ENCODE assay signal across 8 cellular contexts in genomic region chr3:87145553-87145952, GRCh38.
A peak's percentile ranks its signal among the peaks of the same experiment; 100 is the strongest.
DNase-seq lines count a peak whose midpoint lies in the region; ATAC-seq, FAIRE-seq and TF ChIP-seq lines count a peak whose summit lies in the region.

No MANE protein-coding gene starts in this region.

- H3K27me3 Mint-ChIP-seq in chondrocyte (ENCODE audit: low read depth), result peaks cover 7% of the 10 kb centered on the region
- H3K27me3 Mint-ChIP-seq in stimulated activated memory B cell treated with anti-CD40 and anti-IgM and Interleukin-4, amounts not matched to agents 10 μg/mL and 1 μg/mL and 100 μg/mL, for 72 hours, result no peaks in the 10 kb centered on the region

- TF ChIP-seq CTCF in chondrocyte (IDR thresholded peaks at IDR 0.05), result peak; percentile 60

- DNase-seq in DMS153 (lab: John Stamatoyannopoulos, UW) (peak; percentile 30), HK-2 (ENCODE audit: unreplicated experiment) (peak; percentile 12), chondrocyte (ENCODE audit: low spot score) (no peak), superior temporal gyrus (ENCODE audit: extremely low spot score) (peak; percentile 22), RCC 7860 (ENCODE audit: low spot score) (no peak)

- H3K27ac Mint-ChIP-seq in chondrocyte (ENCODE audit: unreplicated experiment), result no peak overlapping the region
- H3K27ac Mint-ChIP-seq in stimulated activated memory B cell treated with anti-CD40 and anti-IgM and Interleukin-4, amounts not matched to agents 10 μg/mL and 1 μg/mL and 100 μg/mL, for 72 hours, result no peak overlapping the region

- no peaks in the 10 kb centered on the region for H3K4me1 Mint-ChIP-seq in chondrocyte (ENCODE audit: low read depth)
- no peaks in the 10 kb centered on the region for H3K4me1 Mint-ChIP-seq in stimulated activated memory B cell treated with anti-CD40 and anti-IgM and Interleukin-4, amounts not matched to agents 10 μg/mL and 1 μg/mL and 100 μg/mL, for 72 hours

- peak; percentile 64 for ATAC-seq in GM19025 (IDR thresholded peaks at IDR 0.05; ENCODE audit: low read depth, unreplicated experiment)
- no peak for ATAC-seq in GM18873 (IDR thresholded peaks at IDR 0.05; ENCODE audit: low FRiP score, unreplicated experiment)
- ATAC-seq in stimulated activated memory B cell treated with anti-CD40 and anti-IgM and Interleukin-4, amounts not matched to agents 10 μg/mL and 1 μg/mL and 100 μg/mL, for 72 hours, result no peak

- FAIRE-seq in RCC 7860 (lab: Jason Lieb, UNC), result no peak

- no peak overlapping the region for H3K4me3 Mint-ChIP-seq in chondrocyte (ENCODE audit: unreplicated experiment)
- no peak overlapping the region for H3K4me3 Mint-ChIP-seq in stimulated activated memory B cell treated with anti-CD40 and anti-IgM and Interleukin-4, amounts not matched to agents 10 μg/mL and 1 μg/mL and 100 μg/mL, for 72 hours

- H3K9me3 Mint-ChIP-seq in chondrocyte (ENCODE audit: low read depth), result peaks cover 24% of the 10 kb centered on the region
- H3K9me3 Mint-ChIP-seq in stimulated activated memory B cell treated with anti-CD40 and anti-IgM and Interleukin-4, amounts not matched to agents 10 μg/mL and 1 μg/mL and 100 μg/mL, for 72 hours, result peaks cover 7% of the 10 kb centered on the region

- H3K36me3 Mint-ChIP-seq in chondrocyte (ENCODE audit: low read depth), result peaks cover 7% of the 10 kb centered on the region
- no peaks in the 10 kb centered on the region for H3K36me3 Mint-ChIP-seq in stimulated activated memory B cell treated with anti-CD40 and anti-IgM and Interleukin-4, amounts not matched to agents 10 μg/mL and 1 μg/mL and 100 μg/mL, for 72 hours

Comparison
In these comparisons a context has a peak if more than half of its experiments do, and no peak if none do; other contexts are left out.
1. DNase-seq: peak in DMS153 (single experiment), HK-2 (single experiment) and superior temporal gyrus (single experiment); none in chondrocyte (single experiment) and RCC 7860 (single experiment).